Comparison of ENCODE assay signal across 31 cellular contexts in genomic region chr6:132381381-132381780, GRCh38. TPM values are rescaled to one million over a fixed set of nuclear protein-coding genes. Genes with fewer than 3 reads are reported as not detected.
"Had no signal": no experiment of that assay in that cellular context is flagged by ENCODE, and none has a peak within 500 bp of the region (broad histone marks: within the 10 kb centered on the region; RNA-seq: fewer than 3 reads in every experiment).

No MANE protein-coding gene starts in this region.

- H3K9me3 Mint-ChIP-seq: natural killer cell treated with Interleukin-12 subunit alpha and Interleukin-12 subunit beta and Interleukin-15 and Interleukin-18, amount 100 ng/mL, for 72 hours; stimulated activated naive CD8-positive, alpha-beta T cell treated with anti-CD3 and anti-CD28 coated beads, Interleukin-15, Interleukin-2, amounts not matched to agents 100 ng/mL and 50 ng/mL, for 24 hours had no signal

- ATAC-seq: naive thymus-derived CD8-positive, alpha-beta T cell; natural killer cell treated with Interleukin-12 subunit alpha and Interleukin-12 subunit beta and Interleukin-15 and Interleukin-18, amount 100 ng/mL, for 72 hours; psoas muscle; right cardiac atrium; sciatic nerve; stimulated activated naive B cell treated with anti-CD40 and anti-IgM and Interleukin-4, amounts not matched to agents 10 μg/mL and 1 μg/mL and 100 μg/mL, for 72 hours had no signal

- H3K27me3 ChIP-seq: neutrophil, spleen, stomach, thyroid gland, tibial nerve, upper lobe of left lung, vagina had no signal

- H2AFZ ChIP-seq: parathyroid adenoma had no signal

- H3K4me3 Mint-ChIP-seq: naive thymus-derived CD8-positive, alpha-beta T cell; natural killer cell treated with Interleukin-12 subunit alpha and Interleukin-12 subunit beta and Interleukin-15 and Interleukin-18, amount 100 ng/mL, for 72 hours; nephron progenitor cell; neural crest cell; stimulated activated naive B cell treated with anti-CD40 and anti-IgM and Interleukin-4, amounts not matched to agents 10 μg/mL and 1 μg/mL and 100 μg/mL, for 72 hours; stimulated activated naive CD8-positive, alpha-beta T cell treated with anti-CD3 and anti-CD28 coated beads, Interleukin-15, Interleukin-2, amounts not matched to agents 100 ng/mL and 50 ng/mL, for 24 hours had no signal

- H3K4me2 ChIP-seq: smooth muscle cell had no signal

- H3K4me1 ChIP-seq: parathyroid adenoma, psoas muscle, stomach, thyroid gland, tibial nerve, upper lobe of left lung, vagina had no signal

- FAIRE-seq: urothelium cell line had no signal

- H3K79me2 ChIP-seq: parathyroid adenoma had no signal

- DNase-seq: naive thymus-derived CD8-positive, alpha-beta T cell; nephron progenitor cell; nucleus accumbens; posterior cingulate gyrus; psoas muscle; right cardiac atrium; spleen; stimulated activated CD4-positive, alpha-beta T cell treated with anti-CD3 and anti-CD28 coated beads, Interleukin-12 subunit alpha, Interleukin-12 subunit beta, amount 100 ng/mL, for 4 hours; stimulated activated CD4-positive, alpha-beta T cell treated with anti-CD3 and anti-CD28 coated beads, Interleukin-1b, Interleukin-23, amount 100 ng/mL, for 48 hours; stimulated activated CD4-positive, alpha-beta T cell treated with anti-CD3 and anti-CD28 coated beads, Interleukin-4, amount 100 ng/mL, for 1 hour; stimulated activated CD4-positive, alpha-beta T cell treated with anti-CD3 and anti-CD28 coated beads, Interleukin-4, amount 100 ng/mL, for 4 hours; stimulated activated CD8-positive, alpha-beta memory T cell treated with anti-CD3 and anti-CD28 coated beads, Interleukin-4, amount 100 ng/mL, for 48 hours; stimulated activated naive B cell treated with anti-CD40 and anti-IgM and Interleukin-4, amounts not matched to agents 10 μg/mL and 1 μg/mL and 100 μg/mL, for 72 hours; stimulated activated naive CD4-positive, alpha-beta T cell treated with Interleukin-2 at 50 U/mL for 16 hours; stomach; thyroid gland; trophoblast cell; upper lobe of left lung had no signal

- H3K9me3 ChIP-seq: neutrophil, psoas muscle, stomach, thoracic aorta, thyroid gland, tibial nerve, upper lobe of left lung, vagina had no signal

- H3K9ac ChIP-seq: parathyroid adenoma had no signal

- H3K36me3 ChIP-seq: neutrophil, spleen, stomach, thoracic aorta, thyroid gland, tibial nerve, upper lobe of left lung, vagina had no signal

- H3K4me3 ChIP-seq: psoas muscle, skin epidermis, smooth muscle cell, spleen, stomach, thoracic aorta, thyroid gland, tibial nerve, upper lobe of left lung, vagina had no signal

- H3K36me3 Mint-ChIP-seq: natural killer cell treated with Interleukin-12 subunit alpha and Interleukin-12 subunit beta and Interleukin-15 and Interleukin-18, amount 100 ng/mL, for 72 hours had no signal

- H3K27ac ChIP-seq: neutrophil, parathyroid adenoma, psoas muscle, skin epidermis, spleen, stomach, thoracic aorta, thyroid gland, tibial nerve, upper lobe of left lung, vagina had no signal

- H3K27me3 Mint-ChIP-seq: progenitor cell of endocrine pancreas; stimulated activated naive B cell treated with anti-CD40 and anti-IgM and Interleukin-4, amounts not matched to agents 10 μg/mL and 1 μg/mL and 100 μg/mL, for 72 hours had no signal

- H3K27ac Mint-ChIP-seq: naive thymus-derived CD8-positive, alpha-beta T cell; natural killer cell treated with Interleukin-12 subunit alpha and Interleukin-12 subunit beta and Interleukin-15 and Interleukin-18, amount 100 ng/mL, for 72 hours; nephron progenitor cell; progenitor cell of endocrine pancreas; stimulated activated naive B cell treated with anti-CD40 and anti-IgM and Interleukin-4, amounts not matched to agents 10 μg/mL and 1 μg/mL and 100 μg/mL, for 72 hours; stimulated activated naive CD8-positive, alpha-beta T cell treated with anti-CD3 and anti-CD28 coated beads, Interleukin-15, Interleukin-2, amounts not matched to agents 100 ng/mL and 50 ng/mL, for 24 hours had no signal

RNA-seq across cellular contexts. Expression of gene MOXD1, which starts 19.9 kb away (rescaled TPM):
- polyA plus RNA-seq: naive thymus-derived CD8-positive, alpha-beta T cell had no signal
